In the genomic region with DNA sequence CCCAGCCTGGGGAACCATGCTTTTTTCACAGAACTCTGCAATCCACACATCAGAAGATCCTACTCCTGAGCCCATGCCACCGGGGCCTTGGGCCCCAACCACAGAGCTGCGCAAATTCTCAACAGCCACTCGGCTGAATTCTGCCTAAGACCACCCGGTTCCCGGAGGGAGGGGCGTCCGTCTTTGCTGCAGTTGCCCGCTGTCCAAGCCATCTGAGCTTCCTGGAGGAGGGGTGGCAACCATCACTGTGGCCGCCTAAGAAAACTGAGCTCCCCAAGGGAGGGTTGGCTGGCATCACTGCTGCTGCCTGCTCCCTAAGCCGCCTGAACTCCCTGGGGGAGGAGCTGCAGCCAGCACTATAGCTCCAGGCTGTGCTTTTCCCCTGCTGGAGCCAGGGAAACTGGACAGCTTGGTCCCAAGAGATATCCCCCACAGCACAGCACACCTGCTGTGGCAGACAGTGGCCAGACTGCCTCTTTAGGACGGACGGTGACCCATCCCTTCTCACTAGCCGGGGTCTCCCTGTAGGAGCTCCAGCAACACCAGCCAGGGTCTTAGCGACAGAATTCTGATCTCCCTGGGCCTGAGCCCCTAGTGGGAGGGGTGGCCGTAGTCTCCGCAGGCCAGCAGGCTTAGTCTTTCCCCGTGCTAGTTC, we compare ENCODE assay signal across 15 cellular contexts.
"Had no signal": no experiment of that assay in that cellular context is flagged by ENCODE, and none has a peak within 500 bp of the region (broad histone marks: within the 10 kb centered on the region; RNA-seq: fewer than 3 reads in every experiment).

No MANE protein-coding gene starts in this region.

- H3K9me3 ChIP-seq: SJSA1 had no signal

- H3K27me3 ChIP-seq: SJSA1 had no signal

- ATAC-seq: activated CD8-positive, alpha-beta T cell treated with anti-CD3 and anti-CD28 coated beads, Interleukin-2, amount 10 ng/mL, durations not matched to agents 7 days and 5 days; Right ventricle myocardium inferior; WTC11 had no signal

- H3K4me1 ChIP-seq: SJSA1 had no signal

- H3K4me2 ChIP-seq: KMS-11 had no signal

- H3K27ac ChIP-seq: KMS-11, SJSA1 had no signal

- DNase-seq: activated CD4-positive, alpha-beta T cell treated with anti-CD3 and anti-CD28 coated beads for 48 hours; activated CD4-positive, alpha-beta T cell treated with anti-CD3 and anti-CD28 coated beads, Interleukin-2, amount 50 U/mL, for 4 hours; activated CD4-positive, CD25-positive, alpha-beta regulatory T cell treated with anti-CD3 and anti-CD28 coated beads, Interleukin-2, amount 50 U/mL, for 72 hours; activated CD8-positive, alpha-beta memory T cell treated with anti-CD3 and anti-CD28 coated beads, Interleukin-2, amount 50 U/mL, for 48 hours; activated CD8-positive, alpha-beta T cell treated with anti-CD3 and anti-CD28 coated beads, Interleukin-2, amount 10 ng/mL, durations not matched to agents 7 days and 5 days; activated T-cell treated with anti-CD3 and anti-CD28 coated beads, Interleukin-2, amount 50 U/mL, for 1 hour; NCI-H1092; NCI-H1417; NCI-H2029; NCI-H526; NCI-H774 had no signal

- H3K4me3 ChIP-seq: SJSA1 had no signal

- H3K9ac ChIP-seq: KMS-11 had no signal

- H3K36me3 ChIP-seq: SJSA1 had no signal
